In the genomic region with DNA sequence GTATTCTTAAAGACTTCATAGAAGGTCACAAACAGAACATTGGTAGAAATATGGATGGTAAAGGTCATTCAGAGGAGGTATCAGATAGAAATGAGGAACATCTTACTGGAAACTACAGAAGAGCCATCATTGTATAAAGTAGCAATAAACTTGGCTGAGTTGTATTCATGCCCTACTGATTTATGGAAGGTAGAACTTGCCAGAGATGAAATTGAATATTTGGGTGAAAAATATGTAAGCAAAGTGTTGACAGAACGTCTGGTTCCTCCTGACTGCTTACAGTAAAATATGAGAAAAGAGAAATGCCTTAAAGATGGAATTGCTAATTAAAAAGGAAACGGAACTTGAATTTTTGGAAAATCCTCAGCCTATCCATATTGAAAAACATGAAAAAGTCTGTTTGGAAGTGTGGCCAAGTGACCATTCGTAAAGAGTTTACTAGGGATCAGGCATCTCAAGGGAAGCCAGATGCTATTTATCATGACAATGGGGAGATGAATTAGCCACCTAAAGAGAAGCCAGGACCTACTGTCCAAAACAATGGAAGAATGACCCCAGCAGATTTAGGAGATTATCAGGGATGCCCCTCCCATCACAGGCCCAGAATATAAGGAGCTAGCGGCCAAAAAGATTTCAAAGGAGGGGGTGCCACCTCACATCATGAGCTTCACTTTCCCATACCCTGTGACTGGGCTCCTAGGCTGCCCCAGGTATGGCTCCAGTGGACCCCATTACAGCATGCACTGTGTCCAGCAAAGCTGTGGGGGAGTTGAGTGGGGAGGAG, we compare ENCODE assay signal across 16 cellular contexts.
DNase-seq lines count a peak whose midpoint lies in the region; TF ChIP-seq lines count a peak whose summit lies in the region.
"Had no signal": no experiment of that assay in that cellular context is flagged by ENCODE, and none has a peak within 500 bp of the region (broad histone marks: within the 10 kb centered on the region; RNA-seq: fewer than 3 reads in every experiment).

No MANE protein-coding gene starts in this region.

- intact Hi-C loops in sigmoid colon (cut with DNase I), result no loop called here

- no peaks in the 10 kb centered on the region for H3K27me3 ChIP-seq in endodermal cell (ENCODE audit: control insufficient read depth, insufficient read depth, low read length, poor library complexity, severe bottlenecking)
- H3K27me3 ChIP-seq in sigmoid colon, result no peaks in the 10 kb centered on the region

- H3K9ac ChIP-seq in endodermal cell (ENCODE audit: extremely low read depth, low read length, poor library complexity, severe bottlenecking), result no peak overlapping the region

- H3K4me3 Mint-ChIP-seq in endodermal cell, result no peak overlapping the region
- no peak overlapping the region for H3K4me3 Mint-ChIP-seq in chondrocyte (ENCODE audit: unreplicated experiment)
- H3K4me3 Mint-ChIP-seq: CD8-positive, alpha-beta T cell had no signal

- H3K36me3 ChIP-seq in endodermal cell (ENCODE audit: control insufficient read depth, insufficient read depth, low read length) (no peaks in the 10 kb centered on the region), sigmoid colon (no peaks in the 10 kb centered on the region)

- TF ChIP-seq CTCF in endodermal cell (conservative IDR thresholded peaks at IDR 0.05) (no peak), sigmoid colon (IDR thresholded peaks at IDR 0.05) (no peak), coronary artery (IDR thresholded peaks at IDR 0.05) (no peak), chondrocyte (IDR thresholded peaks at IDR 0.05) (no peak)

- TF ChIP-seq POLR2A in sigmoid colon (IDR thresholded peaks at IDR 0.05), result no peak

- peaks cover 19% of the 10 kb centered on the region for H3K36me3 Mint-ChIP-seq in endodermal cell (ENCODE audit: low read depth)
- no peaks in the 10 kb centered on the region for H3K36me3 Mint-ChIP-seq in chondrocyte (ENCODE audit: low read depth)

- no peaks in the 10 kb centered on the region for H3K27me3 Mint-ChIP-seq in endodermal cell (ENCODE audit: insufficient read depth)
- H3K27me3 Mint-ChIP-seq in chondrocyte (ENCODE audit: low read depth), result no peaks in the 10 kb centered on the region

- H3K4me3 ChIP-seq in endodermal cell (ENCODE audit: low read length), result no peak overlapping the region
- H3K4me3 ChIP-seq in sigmoid colon, result no peak overlapping the region
- no peak overlapping the region for H3K4me3 ChIP-seq in coronary artery

- H3K4me1 Mint-ChIP-seq in endodermal cell (peaks cover 10% of the 10 kb centered on the region), chondrocyte (ENCODE audit: low read depth) (peaks cover 33% of the 10 kb centered on the region)

- H3K27ac Mint-ChIP-seq in endodermal cell (peak overlapping the region; percentile 10), chondrocyte (ENCODE audit: unreplicated experiment) (no peak overlapping the region)
- H3K27ac Mint-ChIP-seq: CD8-positive, alpha-beta T cell had no signal

- peaks cover 1% of the 10 kb centered on the region for H3K9me3 Mint-ChIP-seq in endodermal cell
- no peaks in the 10 kb centered on the region for H3K9me3 Mint-ChIP-seq in chondrocyte (ENCODE audit: low read depth)
- H3K9me3 Mint-ChIP-seq: CD8-positive, alpha-beta T cell had no signal

- WGBS in endodermal cell (ENCODE audit: insufficient coverage in 1 of 2, insufficient read length in 1 of 2), 2 experiments, result 60 to 67% methylated on average over 2 to 4 of the region's 4 CpGs
- 84 to 88% methylated on average over 4 of the region's 4 CpGs for WGBS in sigmoid colon, 2 donors

- peak in 1 of 4 donors; percentile 6 for TF ChIP-seq EP300 in sigmoid colon (IDR thresholded peaks at IDR 0.05)

- peaks cover 5% of the 10 kb centered on the region for H3K4me1 ChIP-seq in endodermal cell (ENCODE audit: control insufficient read depth, insufficient read depth, low read length)
- H3K4me1 ChIP-seq in sigmoid colon, result peaks cover 0 to 77% (median 57%) of the 10 kb centered on the region in 4 donors

- H3K27ac ChIP-seq in endodermal cell (ENCODE audit: low read depth, low read length) (no peak overlapping the region), sigmoid colon (peak overlapping the region; percentile 55 to 81 (median 75)), coronary artery (no peak overlapping the region)
- H3K27ac ChIP-seq: 22Rv1 had no signal

- DNase-seq in NCI-H146 (lab: John Stamatoyannopoulos, UW) (peak; percentile 27), NCI-H146 treated with DMSO at 0.1 percent for 48 hours (lab: John Stamatoyannopoulos, UW; ENCODE audit: unreplicated experiment) (no peak), endodermal cell (peak; percentile 73), iPS-NIHi11 (ENCODE audit: low spot score) (peak; percentile 30), sigmoid colon (no peak), DMS 273 (lab: John Stamatoyannopoulos, UW; ENCODE audit: unreplicated experiment) (no peak), coronary artery (ENCODE audit: low spot score) (no peak), chondrocyte (ENCODE audit: low spot score) (no peak)
- DNase-seq: CD8-positive, alpha-beta T cell; DMS 273 treated with DMSO at 0.1 percent for 48 hours; H7; KBM-7; NCI-H1048; NCI-H1694 treated with DMSO at 0.1 percent for 48 hours; NCI-H446 had no signal

- H3K9me3 ChIP-seq in endodermal cell (ENCODE audit: control insufficient read depth, low read length) (no peaks in the 10 kb centered on the region), sigmoid colon (no peaks in the 10 kb centered on the region)

Comparison
In these comparisons a context has a peak if more than half of its experiments do, and no peak if none do; other contexts are left out.
1. DNase-seq: peak in NCI-H146 (single experiment), endodermal cell (single experiment) and iPS-NIHi11 (single experiment); none in NCI-H146 treated with DMSO at 0.1 percent for 48 hours (single experiment), sigmoid colon (single experiment), DMS 273 (single experiment), coronary artery (single experiment) and chondrocyte (single experiment).
2. H3K27ac ChIP-seq: peak in sigmoid colon (4 of 4); none in endodermal cell (single experiment) and coronary artery (0 of 2).